11 cellular contexts compared by ENCODE assay signal in genomic region chr7:29565634-29565981, GRCh38. TPM values are rescaled to one million over a fixed set of nuclear protein-coding genes. Genes with fewer than 3 reads are reported as not detected.
DNase-seq lines count a peak whose midpoint lies in the region; ATAC-seq and TF ChIP-seq lines count a peak whose summit lies in the region.
"Had no signal": no experiment of that assay in that cellular context is flagged by ENCODE, and none has a peak within 500 bp of the region (broad histone marks: within the 10 kb centered on the region; RNA-seq: fewer than 3 reads in every experiment).

No MANE protein-coding gene starts in this region.

- peaks cover 9 to 14% of the 10 kb centered on the region in 2 donors for H3K4me1 ChIP-seq in mucosa of rectum (ENCODE audit: control insufficient read depth in 2 of 2, insufficient read depth in 2 of 2, low read length in 2 of 2)
- H3K4me1 ChIP-seq in thymus (ENCODE audit: control insufficient read depth, insufficient read depth, low read length), result peaks cover 13% of the 10 kb centered on the region

- H3K4me3 ChIP-seq in choroid plexus epithelial cell (ENCODE audit: low read depth, low read length) (peak overlapping the region; percentile 61), mucosa of rectum (ENCODE audit: low read length in 2 of 2) (peak overlapping the region; percentile 92 to 93), thymus (ENCODE audit: low read length) (no peak overlapping the region)

- peaks cover 0 to 7% of the 10 kb centered on the region in 2 donors for H3K36me3 ChIP-seq in mucosa of rectum (ENCODE audit: control insufficient read depth in 2 of 2, insufficient read depth in 2 of 2, low read length in 2 of 2)
- H3K36me3 ChIP-seq in thymus (ENCODE audit: control insufficient read depth, insufficient read depth), result no peaks in the 10 kb centered on the region

- H3K9ac ChIP-seq in mucosa of rectum (ENCODE audit: low read depth in 1 of 2, low read length in 2 of 2), result peak overlapping the region; percentile 77 to 94

- WGBS in thymus, result 28% methylated on average over 13 of the region's 13 CpGs

- H3K27ac ChIP-seq in mucosa of rectum (ENCODE audit: low read depth in 2 of 2, low read length in 2 of 2) (peak overlapping the region; percentile 74 to 95), thymus (ENCODE audit: low read depth) (peak overlapping the region; percentile 31)

- peaks cover 0 to 10% of the 10 kb centered on the region in 2 donors for H3K27me3 ChIP-seq in mucosa of rectum (ENCODE audit: control insufficient read depth in 2 of 2, insufficient read depth in 2 of 2, low read length in 2 of 2)
- peaks cover 62% of the 10 kb centered on the region for H3K27me3 ChIP-seq in thymus (ENCODE audit: control insufficient read depth, insufficient read depth)

- H3K4me1 Mint-ChIP-seq in activated T-cell treated with anti-CD3 and anti-CD28 coated beads, Interleukin-2, amount 50 U/mL, for 24 hours (ENCODE audit: low read depth), result peaks cover 27% of the 10 kb centered on the region

- peak overlapping the region; percentile 70 for H3K4me3 Mint-ChIP-seq in activated T-cell treated with anti-CD3 and anti-CD28 coated beads, Interleukin-2, amount 50 U/mL, for 24 hours

- no peak for DNase-seq in activated T-cell treated with anti-CD3 and anti-CD28 coated beads, Interleukin-2, amount 50 U/mL, for 24 hours
- no peak for DNase-seq in activated T-cell treated with anti-CD3 and anti-CD28 coated beads, Interleukin-2, amount 50 U/mL, for 1 hour
- DNase-seq in choroid plexus epithelial cell (ENCODE audit: low read depth) (no peak), NOMO-1 treated with dmso at 0.1 percent for 144 hours (lab: John Stamatoyannopoulos, UW; ENCODE audit: unreplicated experiment) (no peak), T-helper 9 cell (no peak)
- DNase-seq: effector CD8-positive, alpha-beta T cell; NK-92 treated with Interleukin-12 subunit alpha and Interleukin-12 subunit beta, amount 100 ng/mL, for 24 hours had no signal

- H3K36me3 Mint-ChIP-seq in activated T-cell treated with anti-CD3 and anti-CD28 coated beads, Interleukin-2, amount 50 U/mL, for 24 hours (ENCODE audit: low read depth), result no peaks in the 10 kb centered on the region

- H3K9me3 ChIP-seq in mucosa of rectum (ENCODE audit: control insufficient read depth in 2 of 2, low read length in 2 of 2) (no peaks in the 10 kb centered on the region), thymus (ENCODE audit: control insufficient read depth) (no peaks in the 10 kb centered on the region)

- H3K27me3 Mint-ChIP-seq in activated T-cell treated with anti-CD3 and anti-CD28 coated beads, Interleukin-2, amount 50 U/mL, for 24 hours, result peaks cover 84% of the 10 kb centered on the region

- ATAC-seq in GM18519 (IDR thresholded peaks at IDR 0.05; ENCODE audit: low FRiP score, unreplicated experiment), result no peak

- H3K27ac Mint-ChIP-seq in activated T-cell treated with anti-CD3 and anti-CD28 coated beads, Interleukin-2, amount 50 U/mL, for 24 hours, result no peak overlapping the region

- no peaks in the 10 kb centered on the region for H3K9me3 Mint-ChIP-seq in activated T-cell treated with anti-CD3 and anti-CD28 coated beads, Interleukin-2, amount 50 U/mL, for 24 hours

- no peak for TF ChIP-seq CTCF in choroid plexus epithelial cell (conservative IDR thresholded peaks at IDR 0.05; ENCODE audit: low read depth, low read length)

RNA-seq across cellular contexts. Expression of gene PRR15, which starts 2.0 kb away (rescaled TPM):
- polyA plus RNA-seq in thymus, result 0.39 TPM
- polyA plus RNA-seq: IMR-90 had no signal
